17 cellular contexts compared by ENCODE assay signal in the genomic region with DNA sequence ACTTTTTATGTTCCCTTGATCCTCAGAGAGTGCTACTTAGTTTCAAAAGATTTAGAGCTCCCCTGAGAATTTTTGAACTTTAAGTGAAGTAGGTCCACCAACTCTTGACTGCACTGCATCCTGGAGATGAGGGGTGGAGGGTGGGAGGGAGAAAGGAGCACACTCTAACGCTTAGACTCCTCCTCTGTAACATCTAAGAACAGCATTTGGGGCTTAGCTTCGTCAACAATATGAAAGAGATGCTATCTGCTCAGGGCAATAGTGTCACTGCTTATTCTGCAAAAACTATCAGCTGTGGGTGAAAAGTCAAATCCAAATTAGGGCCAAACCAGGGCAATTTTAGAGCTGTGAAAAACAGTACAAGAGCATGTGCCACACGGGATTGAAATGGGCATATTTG.
A peak's percentile ranks its signal among the peaks of the same experiment; 100 is the strongest.
DNase-seq lines count a peak whose midpoint lies in the region; ATAC-seq, FAIRE-seq and TF ChIP-seq lines count a peak whose summit lies in the region.
"Had no signal": no experiment of that assay in that cellular context is flagged by ENCODE, and none has a peak within 500 bp of the region (broad histone marks: within the 10 kb centered on the region; RNA-seq: fewer than 3 reads in every experiment).

No MANE protein-coding gene starts in this region.

- peak; percentile 50 for ATAC-seq in DND-41 (ENCODE audit: insufficient read depth, low read depth)
- no peak for ATAC-seq in HG03196 (IDR thresholded peaks at IDR 0.05; ENCODE audit: unreplicated experiment)
- no peak for ATAC-seq in psoas muscle
- ATAC-seq: CD8-positive, alpha-beta T cell had no signal

- no peak overlapping the region for H3K4me3 ChIP-seq in DND-41 (ENCODE audit: low read depth in 1 of 2, low read length in 2 of 2)
- no peak overlapping the region for H3K4me3 ChIP-seq in H1 (ENCODE audit: extremely low read depth in 1 of 4, insufficient read depth in 2 of 4, low read depth in 3 of 4, low read length in 4 of 4)
- no peak overlapping the region for H3K4me3 ChIP-seq in psoas muscle

- peak overlapping the region; percentile 41; the same call in 1 of the 2 replicates for H3K27ac ChIP-seq in DND-41 (ENCODE audit: low read length)
- no peak overlapping the region for H3K27ac ChIP-seq in H1 (ENCODE audit: low read depth, low read length)
- H3K27ac ChIP-seq in psoas muscle = no peak overlapping the region

- intact Hi-C loops in psoas muscle (cut with DNase I) = no loop called here

- no peak overlapping the region for H4K5ac ChIP-seq in H1 (ENCODE audit: insufficient read length, low read depth, low read length)

- no peak overlapping the region for H3K23ac ChIP-seq in H1 (ENCODE audit: insufficient read length)

- H3K4me1 Mint-ChIP-seq in activated naive CD4-positive, alpha-beta T cell treated with anti-CD3 and anti-CD28 coated beads, Interleukin-2, amount 10 ng/mL, durations not matched to agents 7 days and 5 days = peaks cover 51% of the 10 kb centered on the region
- H3K4me1 Mint-ChIP-seq in T-helper 2 cell treated with Interferon-gamma antibody and Interleukin-4, amounts not matched to agents 5 μg/mL and 100 μg/mL, for 36 hours (ENCODE audit: low read depth) = peaks cover 47% of the 10 kb centered on the region

- peak overlapping the region; percentile 36 for H3K27ac Mint-ChIP-seq in activated naive CD4-positive, alpha-beta T cell treated with anti-CD3 and anti-CD28 coated beads, Interleukin-2, amount 10 ng/mL, durations not matched to agents 7 days and 5 days
- H3K27ac Mint-ChIP-seq in T-helper 2 cell treated with Interferon-gamma antibody and Interleukin-4, amounts not matched to agents 5 μg/mL and 100 μg/mL, for 36 hours = peak overlapping the region; percentile 86
- H3K27ac Mint-ChIP-seq: CD8-positive, alpha-beta T cell had no signal

- H3K4me1 ChIP-seq in DND-41 (ENCODE audit: insufficient read depth, low read length) = peaks cover 47% of the 10 kb centered on the region
- H3K4me1 ChIP-seq in H1 (replicated peaks in 1 of 4; ENCODE audit: control insufficient read depth in 3 of 4, insufficient read depth in 4 of 4, low read length in 3 of 4) = no peaks in the 10 kb centered on the region
- H3K4me1 ChIP-seq in psoas muscle = no peaks in the 10 kb centered on the region
- H3K4me1 ChIP-seq: Caco-2 had no signal

- H3K4me2 ChIP-seq in DND-41 (ENCODE audit: insufficient read depth, low read length) = no peak overlapping the region
- no peak overlapping the region for H3K4me2 ChIP-seq in H1 (ENCODE audit: insufficient read depth in 1 of 2, low read depth in 2 of 2, low read length in 2 of 2)

- no peak overlapping the region for H3K4ac ChIP-seq in H1 (replicated peaks; ENCODE audit: insufficient read length, low read depth, low read length)

- H4K91ac ChIP-seq in H1 (replicated peaks; ENCODE audit: insufficient read length, low read length) = no peak overlapping the region

- FAIRE-seq in H1 (lab: Jason Lieb, UNC) = no peak
- FAIRE-seq: GM12891 had no signal

- peaks cover 6% of the 10 kb centered on the region for H3K9me3 Mint-ChIP-seq in activated naive CD4-positive, alpha-beta T cell treated with anti-CD3 and anti-CD28 coated beads, Interleukin-2, amount 10 ng/mL, durations not matched to agents 7 days and 5 days
- peaks cover 4% of the 10 kb centered on the region for H3K9me3 Mint-ChIP-seq in T-helper 2 cell treated with Interferon-gamma antibody and Interleukin-4, amounts not matched to agents 5 μg/mL and 100 μg/mL, for 36 hours

- no peak overlapping the region for H4K8ac ChIP-seq in H1 (ENCODE audit: extremely low read depth, insufficient read depth, low read length)

- in situ Hi-C loops in GM13977 (cut with MboI; ENCODE audit: low pct_unique_long_range_greater_than_20kb, low sequenced_read_pairs, unreplicated experiment) = no loop called here

- peaks cover 10% of the 10 kb centered on the region for H3K36me3 Mint-ChIP-seq in activated naive CD4-positive, alpha-beta T cell treated with anti-CD3 and anti-CD28 coated beads, Interleukin-2, amount 10 ng/mL, durations not matched to agents 7 days and 5 days
- peaks cover 9% of the 10 kb centered on the region for H3K36me3 Mint-ChIP-seq in T-helper 2 cell treated with Interferon-gamma antibody and Interleukin-4, amounts not matched to agents 5 μg/mL and 100 μg/mL, for 36 hours (ENCODE audit: low read depth)

- H3K27me3 ChIP-seq in DND-41 (ENCODE audit: insufficient read depth, low read length, poor library complexity) (no peaks in the 10 kb centered on the region), H1 (replicated peaks in 1 of 4; ENCODE audit: control insufficient read depth in 3 of 4, extremely low read depth in 1 of 4, insufficient read depth in 3 of 4, low read length in 3 of 4) (peaks cover 0 to 1% (median 0%) of the 10 kb centered on the region in 4 experiments; a peak in 1 of 7 replicates), psoas muscle (ENCODE audit: insufficient read depth in 3 of 3, low read length in 2 of 3) (no peaks in the 10 kb centered on the region)

- DNase-seq in activated naive CD4-positive, alpha-beta T cell treated with anti-CD3 and anti-CD28 coated beads, Interleukin-2, amount 10 ng/mL, durations not matched to agents 7 days and 5 days = peak; percentile 29
- DNase-seq in activated naive CD4-positive, alpha-beta T cell treated with anti-CD3 and anti-CD28 coated beads, Interleukin-2, amount 50 U/mL, for 16 hours = no peak
- DNase-seq in DND-41 (peak; percentile 29), H1 (ENCODE audit: low read depth in 1 of 2, low spot score in 2 of 2) (no peak), GM13977 (ENCODE audit: low spot score) (no peak), psoas muscle (no peak)
- DNase-seq in T-helper 2 cell treated with Interferon-gamma antibody and Interleukin-4, amounts not matched to agents 5 μg/mL and 100 μg/mL, for 36 hours (ENCODE audit: low spot score) = no peak
- DNase-seq: C1 segment of cervical spinal cord; Caco-2; CD8-positive, alpha-beta T cell; DMS79; GF-D8; GOT3; H7; HCEC 1CT had no signal

- no peak overlapping the region for H3K18ac ChIP-seq in H1 (ENCODE audit: extremely low read depth, low read length)

- H3K14ac ChIP-seq in H1 (ENCODE audit: insufficient read length) = no peak overlapping the region

- H3K9ac ChIP-seq in DND-41 (ENCODE audit: low read depth, low read length) = no peak overlapping the region
- no peak overlapping the region for H3K9ac ChIP-seq in H1 (replicated peaks in 1 of 4; ENCODE audit: extremely low read depth in 1 of 4, low read depth in 3 of 4, low read length in 3 of 4)

- H3K79me1 ChIP-seq in H1 (ENCODE audit: low read depth, low read length) = no peaks in the 10 kb centered on the region

- no peak overlapping the region for H2BK5ac ChIP-seq in H1 (ENCODE audit: low read depth, low read length)

- CTCF ChIA-PET in activated naive CD4-positive, alpha-beta T cell treated with anti-CD3 and anti-CD28 coated beads, Interleukin-2, amount 10 ng/mL, durations not matched to agents 7 days and 5 days (lab: Charles Lee) = interaction anchor here (0.6 to 0.7 kb wide), 2 partner anchors 9 to 66 kb away, joined by 3 read pairs; no protein-coding TSS in a partner anchor
- CTCF ChIA-PET in H1 (lab: Charles Lee; ENCODE audit: partially characterized antibody) = interaction anchor here (0.7 to 1.2 kb wide), 2 partner anchors 18 to 30 kb away, joined by 3 read pairs; no protein-coding TSS in a partner anchor

- no peaks in the 10 kb centered on the region for H3K27me3 Mint-ChIP-seq in activated naive CD4-positive, alpha-beta T cell treated with anti-CD3 and anti-CD28 coated beads, Interleukin-2, amount 10 ng/mL, durations not matched to agents 7 days and 5 days
- H3K27me3 Mint-ChIP-seq in T-helper 2 cell treated with Interferon-gamma antibody and Interleukin-4, amounts not matched to agents 5 μg/mL and 100 μg/mL, for 36 hours (ENCODE audit: low read depth) = no peaks in the 10 kb centered on the region

- H4K20me1 ChIP-seq in DND-41 (ENCODE audit: insufficient read depth, low read length) (no peaks in the 10 kb centered on the region), H1 (replicated peaks in 1 of 2; ENCODE audit: control insufficient read depth in 1 of 2, insufficient read depth in 2 of 2, low read length in 2 of 2) (no peaks in the 10 kb centered on the region)

- no peaks in the 10 kb centered on the region for H3K23me2 ChIP-seq in H1 (ENCODE audit: low read depth, low read length)

- no peak overlapping the region for H2AK5ac ChIP-seq in H1 (ENCODE audit: low read depth, low read length)

- H2BK20ac ChIP-seq in H1 (ENCODE audit: low read length) = no peak overlapping the region

- H2AFZ ChIP-seq in DND-41 (ENCODE audit: low read depth, low read length) (no peak overlapping the region), H1 (ENCODE audit: low read length) (no peak overlapping the region)

- WGBS in H1 (ENCODE audit: extremely low coverage in 1 of 2, insufficient coverage in 1 of 2, insufficient read length in 1 of 2, insufficient replicate concordance in 2 of 2, low coverage in 1 of 2, low lambda C conversion rate in 2 of 2, missing lambda C conversion rate in 1 of 2), 2 experiments = 92% methylated on average over 3 of the region's 3 CpGs; no CpG with 5 or more reads in 1 of the 2 experiments
- 78 to 85% (median 79%) methylated on average over 3 of the region's 3 CpGs for WGBS in psoas muscle, 3 donors

- no peak overlapping the region for H3K56ac ChIP-seq in H1 (replicated peaks; ENCODE audit: insufficient read length, low read depth, low read length)

- H2BK120ac ChIP-seq in H1 (replicated peaks; ENCODE audit: low read depth, low read length) = no peak overlapping the region

- H3K4me3 Mint-ChIP-seq in activated naive CD4-positive, alpha-beta T cell treated with anti-CD3 and anti-CD28 coated beads, Interleukin-2, amount 10 ng/mL, durations not matched to agents 7 days and 5 days = no peak overlapping the region
- H3K4me3 Mint-ChIP-seq in T-helper 2 cell treated with Interferon-gamma antibody and Interleukin-4, amounts not matched to agents 5 μg/mL and 100 μg/mL, for 36 hours = peak overlapping the region; percentile 52
- H3K4me3 Mint-ChIP-seq: CD8-positive, alpha-beta T cell had no signal

- H2BK12ac ChIP-seq in H1 (ENCODE audit: low read depth, low read length) = 0 out of 2 replicates have a peak overlapping the region, but pooled peaks have one; percentile 32

- no peak for TF ChIP-seq POLR2A in H1 (IDR thresholded peaks at IDR 0.05; ENCODE audit: control extremely low read depth in 1 of 2, low read depth in 2 of 2, low read length in 2 of 2)

- H2BK15ac ChIP-seq in H1 (ENCODE audit: low read length) = no peak overlapping the region

- H3K9me3 ChIP-seq in DND-41 (ENCODE audit: insufficient read depth, low read length, severe bottlenecking) = no peaks in the 10 kb centered on the region
- no peaks in the 10 kb centered on the region for H3K9me3 ChIP-seq in H1 (ENCODE audit: insufficient read depth in 2 of 2, low read depth in 1 of 2, low read length in 1 of 2)
- H3K9me3 ChIP-seq in psoas muscle = no peaks in the 10 kb centered on the region
- H3K9me3 ChIP-seq: Caco-2 had no signal

- no peak for TF ChIP-seq EP300 in H1 (IDR thresholded peaks at IDR 0.05; ENCODE audit: borderline replicate concordance in 1 of 2, low read depth in 2 of 2, low read length in 2 of 2)

- TF ChIP-seq CTCF in DND-41 (IDR thresholded peaks at IDR 0.05; ENCODE audit: borderline replicate concordance, extremely low read depth, low read length, poor library complexity, severe bottlenecking) (no peak), H1 (IDR thresholded peaks at IDR 0.05; ENCODE audit: control extremely low read depth in 1 of 3, insufficient read depth in 1 of 3, low read depth in 1 of 3, low read length in 3 of 3) (no peak), GM13977 (IDR thresholded peaks at IDR 0.05; ENCODE audit: extremely low read depth, insufficient read depth, missing control alignments) (no peak), psoas muscle (IDR thresholded peaks at IDR 0.05) (no peak)

- POLR2A ChIA-PET in H1 (lab: Charles Lee; ENCODE audit: partially characterized antibody) = no interaction called here

- TF ChIP-seq RAD21 in H1 (IDR thresholded peaks at IDR 0.05 in 1 of 2, conservative IDR thresholded peaks at IDR 0.05 in 1 of 2; ENCODE audit: low read depth in 2 of 2, low read length in 2 of 2) = no peak

- no peaks in the 10 kb centered on the region for H3K79me2 ChIP-seq in DND-41 (ENCODE audit: insufficient read depth, low read length)
- no peaks in the 10 kb centered on the region for H3K79me2 ChIP-seq in H1 (ENCODE audit: control insufficient read depth in 1 of 2, insufficient read depth in 2 of 2, low read length in 2 of 2)

- H3K36me3 ChIP-seq in DND-41 (ENCODE audit: insufficient read depth, low read length) (no peaks in the 10 kb centered on the region), H1 (ENCODE audit: control insufficient read depth in 2 of 4, insufficient read depth in 4 of 4, low read length in 3 of 4) (no peaks in the 10 kb centered on the region), psoas muscle (ENCODE audit: insufficient read depth in 1 of 2, low read depth in 1 of 2) (no peaks in the 10 kb centered on the region)

Comparison
In these comparisons a context has a peak if more than half of its experiments do, and no peak if none do; other contexts are left out.
1. DNase-seq: peak in activated naive CD4-positive, alpha-beta T cell treated with anti-CD3 and anti-CD28 coated beads, Interleukin-2, amount 10 ng/mL, durations not matched to agents 7 days and 5 days (single experiment) and DND-41 (single experiment); none in activated naive CD4-positive, alpha-beta T cell treated with anti-CD3 and anti-CD28 coated beads, Interleukin-2, amount 50 U/mL, for 16 hours (single experiment), T-helper 2 cell treated with Interferon-gamma antibody and Interleukin-4, amounts not matched to agents 5 μg/mL and 100 μg/mL, for 36 hours (single experiment), H1 (0 of 2), GM13977 (single experiment) and psoas muscle (0 of 2).